12 cellular contexts compared by ENCODE assay signal in the genomic region with DNA sequence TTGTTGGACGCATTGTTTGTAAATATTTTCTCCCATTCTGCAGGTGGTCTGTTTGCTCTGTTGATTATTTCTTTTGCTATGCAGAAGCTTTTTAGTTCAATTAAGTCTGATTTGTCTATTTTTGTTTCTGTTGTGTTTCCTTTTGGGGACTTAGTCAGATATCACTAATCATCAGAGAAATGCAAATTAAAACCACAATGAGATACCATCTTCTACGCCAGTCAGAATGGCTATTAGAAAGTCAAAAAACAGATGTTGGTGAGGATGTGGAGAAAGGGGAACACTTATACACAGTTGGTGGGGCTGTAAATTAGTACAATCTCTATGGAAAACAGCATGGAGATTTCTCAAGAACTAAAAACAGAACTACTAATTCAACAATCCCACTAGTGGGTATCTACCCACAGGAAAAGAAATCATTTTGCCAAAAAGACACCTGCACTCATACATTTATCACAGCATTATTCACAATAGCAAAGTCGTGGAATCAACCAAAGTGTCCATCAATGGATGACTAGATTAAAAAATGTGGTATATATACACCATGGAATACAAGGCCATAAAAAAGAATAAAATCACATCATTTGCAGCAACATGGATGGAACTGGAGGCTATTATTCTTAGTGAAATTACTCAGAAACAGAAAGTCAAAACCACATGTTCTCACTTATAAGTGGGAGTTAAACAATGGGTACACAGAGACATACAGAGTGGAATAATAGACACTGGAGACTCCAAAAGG. TPM values are rescaled to one million over a fixed set of nuclear protein-coding genes. Genes with fewer than 3 reads are reported as not detected.
A peak's percentile ranks its signal among the peaks of the same experiment; 100 is the strongest.
DNase-seq lines count a peak whose midpoint lies in the region; ATAC-seq and TF ChIP-seq lines count a peak whose summit lies in the region.
"Had no signal": no experiment of that assay in that cellular context is flagged by ENCODE, and none has a peak within 500 bp of the region (broad histone marks: within the 10 kb centered on the region; RNA-seq: fewer than 3 reads in every experiment).

No MANE protein-coding gene starts in this region.

- H3K4me3 ChIP-seq in naive thymus-derived CD4-positive, alpha-beta T cell (ENCODE audit: low read length) = no peak overlapping the region
- H3K4me3 ChIP-seq in H7 (ENCODE audit: insufficient read depth, low read depth, low read length) = no peak overlapping the region
- H3K4me3 ChIP-seq: spleen, vagina had no signal

- no peaks in the 10 kb centered on the region for H3K27me3 ChIP-seq in naive thymus-derived CD4-positive, alpha-beta T cell (ENCODE audit: control insufficient read depth in 2 of 2, insufficient read depth in 2 of 2, low read length in 2 of 2)
- no peaks in the 10 kb centered on the region for H3K27me3 ChIP-seq in H7 (ENCODE audit: control insufficient read depth, insufficient read depth, low read length)
- H3K27me3 ChIP-seq: spleen, vagina had no signal

- H3K27ac ChIP-seq in naive thymus-derived CD4-positive, alpha-beta T cell (ENCODE audit: low read depth, low read length) = no peak overlapping the region
- H3K27ac ChIP-seq: vagina had no signal

- peaks cover 0 to 6% of the 10 kb centered on the region in 2 donors for H3K4me1 ChIP-seq in naive thymus-derived CD4-positive, alpha-beta T cell (ENCODE audit: control insufficient read depth in 2 of 2, insufficient read depth in 2 of 2, low read length in 2 of 2)

- ATAC-seq in GM21825 (IDR thresholded peaks at IDR 0.05; ENCODE audit: unreplicated experiment) (peak; percentile 61), HG03520 (IDR thresholded peaks at IDR 0.05; ENCODE audit: unreplicated experiment) (peak; percentile 68)
- ATAC-seq in naive thymus-derived CD4-positive, alpha-beta T cell = peak; percentile 41

- H3K4me1 Mint-ChIP-seq in activated CD4-positive, alpha-beta memory T cell treated with anti-CD3 and anti-CD28 coated beads for 36 hours (ENCODE audit: low read depth) = peaks cover 33% of the 10 kb centered on the region
- H3K4me1 Mint-ChIP-seq in activated CD4-positive, alpha-beta memory T cell treated with anti-CD3 and anti-CD28 coated beads, Interleukin-2, amount 10 ng/mL, durations not matched to agents 7 days and 5 days = peaks cover 39% of the 10 kb centered on the region
- peaks cover 2 to 23% (median 13%) of the 10 kb centered on the region in 7 donors for H3K4me1 Mint-ChIP-seq in naive thymus-derived CD4-positive, alpha-beta T cell
- peaks cover 9% of the 10 kb centered on the region for H3K4me1 Mint-ChIP-seq in osteocyte (ENCODE audit: unreplicated experiment)

- peaks cover 0 to 16% (median 0%) of the 10 kb centered on the region in 3 experiments for H3K36me3 ChIP-seq in naive thymus-derived CD4-positive, alpha-beta T cell (ENCODE audit: control insufficient read depth in 2 of 3, insufficient read depth in 3 of 3, low read length in 3 of 3)
- H3K36me3 ChIP-seq in H7 (replicated peaks; ENCODE audit: control insufficient read depth, insufficient read depth, low read length) = peaks cover 3% of the 10 kb centered on the region

- intact Hi-C loops in activated CD4-positive, alpha-beta memory T cell treated with anti-CD3 and anti-CD28 coated beads for 36 hours (cut with micrococcal nuclease) = loop anchor here (2.0 kb wide), 1 partner anchor 40 kb away; no protein-coding TSS in a partner anchor
- intact Hi-C loops in naive thymus-derived CD4-positive, alpha-beta T cell (cut with micrococcal nuclease) = no loop called here

- no peaks in the 10 kb centered on the region for H3K27me3 Mint-ChIP-seq in activated CD4-positive, alpha-beta memory T cell treated with anti-CD3 and anti-CD28 coated beads for 36 hours
- H3K27me3 Mint-ChIP-seq in activated CD4-positive, alpha-beta memory T cell treated with anti-CD3 and anti-CD28 coated beads, Interleukin-2, amount 10 ng/mL, durations not matched to agents 7 days and 5 days = no peaks in the 10 kb centered on the region
- H3K27me3 Mint-ChIP-seq in naive thymus-derived CD4-positive, alpha-beta T cell = no peaks in the 10 kb centered on the region
- no peaks in the 10 kb centered on the region for H3K27me3 Mint-ChIP-seq in osteocyte (ENCODE audit: unreplicated experiment)

- H3K36me3 Mint-ChIP-seq in activated CD4-positive, alpha-beta memory T cell treated with anti-CD3 and anti-CD28 coated beads for 36 hours = peaks cover 22% of the 10 kb centered on the region
- H3K36me3 Mint-ChIP-seq in activated CD4-positive, alpha-beta memory T cell treated with anti-CD3 and anti-CD28 coated beads, Interleukin-2, amount 10 ng/mL, durations not matched to agents 7 days and 5 days (ENCODE audit: low read depth) = peaks cover 56% of the 10 kb centered on the region
- peaks cover 4 to 47% (median 19%) of the 10 kb centered on the region in 5 donors for H3K36me3 Mint-ChIP-seq in naive thymus-derived CD4-positive, alpha-beta T cell
- peaks cover 6% of the 10 kb centered on the region for H3K36me3 Mint-ChIP-seq in osteocyte (ENCODE audit: unreplicated experiment)

- CTCF ChIA-PET in activated CD4-positive, alpha-beta memory T cell treated with anti-CD3 and anti-CD28 coated beads for 36 hours (lab: Charles Lee) = interaction anchor here (1.0 to 1.9 kb wide), 3 partner anchors 8 to 80 kb away, joined by 3 to 4 read pairs (median 4); a partner anchor contains a TSS
- CTCF ChIA-PET in activated CD4-positive, alpha-beta memory T cell treated with anti-CD3 and anti-CD28 coated beads, Interleukin-2, amount 10 ng/mL, durations not matched to agents 7 days and 5 days (lab: Charles Lee) = interaction anchor here (0.6 to 1.2 kb wide), 2 partner anchors 7 to 22 kb away, joined by 3 to 5 read pairs; no protein-coding TSS in a partner anchor
- CTCF ChIA-PET in naive thymus-derived CD4-positive, alpha-beta T cell (lab: Charles Lee) = no interaction called here

- no peak for TF ChIP-seq CTCF in osteocyte (IDR thresholded peaks at IDR 0.05)

- no peak overlapping the region for H3K4me3 Mint-ChIP-seq in activated CD4-positive, alpha-beta memory T cell treated with anti-CD3 and anti-CD28 coated beads for 36 hours
- no peak overlapping the region for H3K4me3 Mint-ChIP-seq in activated CD4-positive, alpha-beta memory T cell treated with anti-CD3 and anti-CD28 coated beads, Interleukin-2, amount 10 ng/mL, durations not matched to agents 7 days and 5 days
- no peak overlapping the region for H3K4me3 Mint-ChIP-seq in naive thymus-derived CD4-positive, alpha-beta T cell
- H3K4me3 Mint-ChIP-seq in osteocyte (ENCODE audit: unreplicated experiment) = no peak overlapping the region

- DNase-seq in activated CD4-positive, alpha-beta memory T cell treated with anti-CD3 and anti-CD28 coated beads for 36 hours = no peak
- DNase-seq in activated CD4-positive, alpha-beta memory T cell treated with anti-CD3 and anti-CD28 coated beads, Interleukin-2, amount 10 ng/mL, durations not matched to agents 7 days and 5 days = no peak
- DNase-seq in naive thymus-derived CD4-positive, alpha-beta T cell = no peak
- DNase-seq in osteocyte (ENCODE audit: extremely low spot score, unreplicated experiment) (no peak), H7 (no peak), NCI-H524 treated with DMSO at 0.1 percent for 48 hours (lab: John Stamatoyannopoulos, UW) (no peak)
- DNase-seq: amniotic stem cell, NCI-H1105 treated with DMSO at 0.1 percent for 48 hours, spleen had no signal

- no peaks in the 10 kb centered on the region for H3K9me3 ChIP-seq in naive thymus-derived CD4-positive, alpha-beta T cell (ENCODE audit: control insufficient read depth in 2 of 3, low read length in 3 of 3)
- H3K9me3 ChIP-seq: spleen, vagina had no signal

- no peaks in the 10 kb centered on the region for H3K9me3 Mint-ChIP-seq in activated CD4-positive, alpha-beta memory T cell treated with anti-CD3 and anti-CD28 coated beads for 36 hours
- no peaks in the 10 kb centered on the region for H3K9me3 Mint-ChIP-seq in activated CD4-positive, alpha-beta memory T cell treated with anti-CD3 and anti-CD28 coated beads, Interleukin-2, amount 10 ng/mL, durations not matched to agents 7 days and 5 days
- no peaks in the 10 kb centered on the region for H3K9me3 Mint-ChIP-seq in naive thymus-derived CD4-positive, alpha-beta T cell
- H3K9me3 Mint-ChIP-seq in osteocyte (ENCODE audit: unreplicated experiment) = no peaks in the 10 kb centered on the region

- POLR2A ChIA-PET in activated CD4-positive, alpha-beta memory T cell treated with anti-CD3 and anti-CD28 coated beads for 36 hours (lab: Charles Lee) = interaction anchor here (1.1 kb wide), 1 partner anchor 8 kb away, joined by 4 read pairs; a partner anchor contains a TSS
- POLR2A ChIA-PET in activated CD4-positive, alpha-beta memory T cell treated with anti-CD3 and anti-CD28 coated beads, Interleukin-2, amount 10 ng/mL, durations not matched to agents 7 days and 5 days (lab: Charles Lee) = interaction anchor here (1.0 kb wide), 2 partner anchors 8 to 58 kb away, joined by 3 to 4 read pairs; a partner anchor contains a TSS
- POLR2A ChIA-PET in naive thymus-derived CD4-positive, alpha-beta T cell (lab: Charles Lee) = interaction anchor here (0.6 kb wide), 2 partner anchors 8 to 867 kb away, joined by 3 read pairs; a partner anchor contains a TSS

- peak overlapping the region; percentile 35 for H3K27ac Mint-ChIP-seq in activated CD4-positive, alpha-beta memory T cell treated with anti-CD3 and anti-CD28 coated beads for 36 hours
- no peak overlapping the region for H3K27ac Mint-ChIP-seq in activated CD4-positive, alpha-beta memory T cell treated with anti-CD3 and anti-CD28 coated beads, Interleukin-2, amount 10 ng/mL, durations not matched to agents 7 days and 5 days
- peak overlapping the region in 1 of 9 donors; percentile 6 for H3K27ac Mint-ChIP-seq in naive thymus-derived CD4-positive, alpha-beta T cell
- no peak overlapping the region for H3K27ac Mint-ChIP-seq in osteocyte (ENCODE audit: unreplicated experiment)

RNA-seq across cellular contexts. Expression of a gene that starts 8.1 kb away (rescaled TPM):
- total RNA-seq in activated CD4-positive, alpha-beta memory T cell treated with anti-CD3 and anti-CD28 coated beads for 36 hours = 10 to 100 TPM; 15.9 to 18.7 TPM
- 10 to 100 TPM; 20.3 to 20.7 TPM for total RNA-seq in activated CD4-positive, alpha-beta memory T cell treated with anti-CD3 and anti-CD28 coated beads, Interleukin-2, amount 10 ng/mL, durations not matched to agents 7 days and 5 days
- 10 to 100 TPM in 3 of 5 experiments, 1 to 10 TPM in 2; 7.2 to 12.7 (median 10.2) TPM for total RNA-seq in naive thymus-derived CD4-positive, alpha-beta T cell
- polyA plus RNA-seq in naive thymus-derived CD4-positive, alpha-beta T cell = 1 to 10 TPM; 3.6 to 4.3 TPM
- total RNA-seq in osteocyte = 13.1 and 13.5 TPM in 2 replicates
- 15.9 and 17.1 TPM in 2 replicates for total RNA-seq in H7 (2014; rRNA removed; shearing (Covaris generic))

RNA-seq across cellular contexts. Expression of a gene that starts 58.2 kb away (rescaled TPM):
- 10 to 100 TPM; 16.5 TPM for total RNA-seq in activated CD4-positive, alpha-beta memory T cell treated with anti-CD3 and anti-CD28 coated beads for 36 hours
- 10 to 100 TPM; 30.4 to 32.7 TPM for total RNA-seq in activated CD4-positive, alpha-beta memory T cell treated with anti-CD3 and anti-CD28 coated beads, Interleukin-2, amount 10 ng/mL, durations not matched to agents 7 days and 5 days
- total RNA-seq in naive thymus-derived CD4-positive, alpha-beta T cell = 10 to 100 TPM in 2 of 5 experiments, 1 to 10 TPM in 3; 4.4 to 16.2 (median 6.6) TPM
- polyA plus RNA-seq in naive thymus-derived CD4-positive, alpha-beta T cell = 1 to 10 TPM; 3.8 to 6.3 TPM
- 4.9 and 6.1 TPM in 2 replicates for total RNA-seq in osteocyte
- total RNA-seq in H7 (2014; rRNA removed; shearing (Covaris generic)) = 0.62 and 0.78 TPM in 2 replicates
